ENCODE assay signal across 24 cellular contexts in the genomic region with DNA sequence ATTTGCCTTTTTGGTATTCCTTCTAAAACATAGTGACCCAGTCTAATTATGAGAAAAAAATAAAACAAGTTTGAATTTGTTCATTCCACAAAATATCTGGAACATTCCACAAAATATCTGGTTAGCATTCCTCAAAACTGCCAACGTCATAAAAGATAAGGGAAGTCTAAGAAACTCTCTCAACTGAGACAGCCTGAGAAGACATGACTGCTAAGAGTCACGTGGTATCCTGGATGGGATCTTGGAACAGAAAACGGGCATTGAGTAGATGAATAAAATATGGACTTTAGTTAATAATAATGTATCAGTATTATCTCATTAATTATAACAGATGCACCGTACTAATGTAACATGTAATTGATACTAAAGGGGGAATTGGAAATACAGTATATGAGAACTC.
DNase-seq lines count a peak whose midpoint lies in the region; ATAC-seq, FAIRE-seq and TF ChIP-seq lines count a peak whose summit lies in the region.
"Had no signal": no experiment of that assay in that cellular context is flagged by ENCODE, and none has a peak within 500 bp of the region (broad histone marks: within the 10 kb centered on the region; RNA-seq: fewer than 3 reads in every experiment).

No MANE protein-coding gene starts in this region.

- H3K4me1 ChIP-seq in astrocyte (ENCODE audit: insufficient read depth, low read length) = no peaks in the 10 kb centered on the region
- H3K4me1 ChIP-seq: A549, HAP-1 had no signal

- no peak overlapping the region for H3K4me3 ChIP-seq in astrocyte (ENCODE audit: insufficient read depth, low read depth, low read length)
- H3K4me3 ChIP-seq in choroid plexus epithelial cell (ENCODE audit: low read depth, low read length) = no peak overlapping the region
- H3K4me3 ChIP-seq: A549, HAP-1 had no signal

- H3K79me2 ChIP-seq in astrocyte (ENCODE audit: insufficient read depth, low read length) = no peaks in the 10 kb centered on the region

- H3K27ac ChIP-seq in astrocyte (ENCODE audit: low read depth, low read length) = no peak overlapping the region
- H3K27ac ChIP-seq: A549 had no signal

- H3K9me3 Mint-ChIP-seq in astrocyte (ENCODE audit: unreplicated experiment) = no peaks in the 10 kb centered on the region

- no peak overlapping the region for H2AFZ ChIP-seq in astrocyte (ENCODE audit: low read depth, low read length)

- no peak overlapping the region for H3K9ac ChIP-seq in astrocyte (ENCODE audit: low read length)

- H3K27me3 Mint-ChIP-seq in astrocyte (ENCODE audit: low read depth, unreplicated experiment) = no peaks in the 10 kb centered on the region
- H3K27me3 Mint-ChIP-seq: CD4-positive, alpha-beta memory T cell had no signal

- peaks cover 12% of the 10 kb centered on the region for H3K4me1 Mint-ChIP-seq in astrocyte (ENCODE audit: low read depth, unreplicated experiment)
- H3K4me1 Mint-ChIP-seq: CD4-positive, alpha-beta memory T cell had no signal

- no peak overlapping the region for H3K27ac Mint-ChIP-seq in astrocyte (ENCODE audit: unreplicated experiment)
- H3K27ac Mint-ChIP-seq: HFFc6 had no signal

- no peak for FAIRE-seq in astrocyte (lab: Jason Lieb, UNC)
- FAIRE-seq: A549, GM12891, GM18507, H54 had no signal

- H3K36me3 ChIP-seq in astrocyte (ENCODE audit: insufficient read depth, low read length) = no peaks in the 10 kb centered on the region
- H3K36me3 ChIP-seq: HAP-1 had no signal

- no peaks in the 10 kb centered on the region for H3K9me3 ChIP-seq in astrocyte (ENCODE audit: insufficient read depth, low read depth, low read length)
- H3K9me3 ChIP-seq: A549, HAP-1 had no signal

- DNase-seq in NCI-H226 (peak; percentile 37), astrocyte (ENCODE audit: low read depth) (peak; percentile 37), choroid plexus epithelial cell (ENCODE audit: low read depth) (peak; percentile 2), kidney tubule cell (ENCODE audit: low spot score) (peak; percentile 6), NCI-H446 (lab: John Stamatoyannopoulos, UW) (no peak)
- DNase-seq: 8988T; ACHN; AML-193; C1 segment of cervical spinal cord; Calu3; CD4-positive, alpha-beta memory T cell; COR-L47; DMS53; DMS79 treated with DMSO at 0.1 percent for 48 hours; GF-D8; GOT3; HFFc6 had no signal

- TF ChIP-seq CTCF in astrocyte (IDR thresholded peaks at IDR 0.05; ENCODE audit: insufficient read depth, low read depth, low read length) (no peak), choroid plexus epithelial cell (conservative IDR thresholded peaks at IDR 0.05; ENCODE audit: low read depth, low read length) (no peak)

- H4K20me1 ChIP-seq in astrocyte (ENCODE audit: insufficient read depth, low read length) = no peaks in the 10 kb centered on the region

- no peak overlapping the region for H3K4me3 Mint-ChIP-seq in astrocyte (ENCODE audit: unreplicated experiment)
- H3K4me3 Mint-ChIP-seq: CD4-positive, alpha-beta memory T cell; HFFc6 had no signal

- H3K4me2 ChIP-seq in astrocyte (ENCODE audit: low read length) = no peak overlapping the region
- H3K4me2 ChIP-seq: A549 had no signal

- H3K27me3 ChIP-seq in astrocyte (ENCODE audit: insufficient read depth, low read length) = no peaks in the 10 kb centered on the region

- H3K36me3 Mint-ChIP-seq in astrocyte (ENCODE audit: low read depth, unreplicated experiment) = no peaks in the 10 kb centered on the region
- H3K36me3 Mint-ChIP-seq: CD4-positive, alpha-beta memory T cell had no signal

- ATAC-seq in HG03457 (IDR thresholded peaks at IDR 0.05; ENCODE audit: unreplicated experiment) (no peak), HG03025 (IDR thresholded peaks at IDR 0.05; ENCODE audit: low FRiP score, unreplicated experiment) (no peak)
- ATAC-seq: A549 had no signal

Comparison
In these comparisons a context has a peak if more than half of its experiments do, and no peak if none do; other contexts are left out.
1. DNase-seq: peak in NCI-H226 (single experiment), astrocyte (single experiment), choroid plexus epithelial cell (single experiment) and kidney tubule cell (single experiment); none in NCI-H446 (0 of 2).